Comparison of ENCODE assay signal across 28 cellular contexts in genomic region chr3:44803298-44803697, GRCh38. TPM values are rescaled to one million over a fixed set of nuclear protein-coding genes. Genes with fewer than 3 reads are reported as not detected.
DNase-seq lines count a peak whose midpoint lies in the region; ATAC-seq and TF ChIP-seq lines count a peak whose summit lies in the region.
"Had no signal": no experiment of that assay in that cellular context is flagged by ENCODE, and none has a peak within 500 bp of the region (broad histone marks: within the 10 kb centered on the region; RNA-seq: fewer than 3 reads in every experiment).

No MANE protein-coding gene starts in this region.

- H3K9me3 Mint-ChIP-seq in CD14-positive monocyte = no peaks in the 10 kb centered on the region
- H3K9me3 Mint-ChIP-seq: activated T-cell treated with anti-CD3 and anti-CD28 coated beads, Interleukin-2, amount 50 U/mL, for 72 hours; dendritic cell treated with granulocyte-macrophage colony-stimulating factor and Interleukin-4, amounts not matched to agents 40 ng/mL and 50 ng/mL, for 4 days; endodermal cell; H9; natural killer cell treated with Interleukin-12 subunit alpha and Interleukin-12 subunit beta and Interleukin-15 and Interleukin-18, amount 100 ng/mL, for 72 hours had no signal

- H3K4me1 ChIP-seq in Peyer's patch = no peaks in the 10 kb centered on the region
- H3K4me1 ChIP-seq in aorta (ENCODE audit: control insufficient read depth in 1 of 2, insufficient read depth in 2 of 2, low read length in 2 of 2) = no peaks in the 10 kb centered on the region
- H3K4me1 ChIP-seq: BLaER1 treated with 17β-estradiol and CSF1 and Interleukin-3, amounts not matched to agents 10 nM and 100 nM had no signal

- peaks cover 53 to 90% of the 10 kb centered on the region in 2 donors for H3K36me3 Mint-ChIP-seq in CD14-positive monocyte

- no peaks in the 10 kb centered on the region for H3K9me3 ChIP-seq in Peyer's patch
- no peaks in the 10 kb centered on the region for H3K9me3 ChIP-seq in aorta (ENCODE audit: control insufficient read depth, low read length)
- H3K9me3 ChIP-seq: BLaER1 treated with 17β-estradiol and CSF1 and Interleukin-3, amounts not matched to agents 10 nM and 100 nM; mucosa of descending colon had no signal

- DNase-seq in CD14-positive monocyte (ENCODE audit: low spot score) = no peak
- DNase-seq in Peyer's patch = no peak
- no peak for DNase-seq in mucosa of gallbladder (ENCODE audit: low spot score)
- no peak for DNase-seq in aorta
- DNase-seq: activated CD4-positive, alpha-beta T cell treated with anti-CD3 and anti-CD28 coated beads, Interleukin-2, amount 50 U/mL, for 48 hours; activated naive CD4-positive, alpha-beta T cell; activated T-cell treated with anti-CD3 and anti-CD28 coated beads, Interleukin-2, amount 50 U/mL, for 72 hours; central memory CD4-positive, alpha-beta T cell; DMS53; endodermal cell; H9; left colon; mucosa of descending colon; NCI-H146; NCI-H446; NCI-H748 treated with DMSO at 0.1 percent for 48 hours; SHP77; stimulated activated CD4-positive, alpha-beta T cell treated with anti-CD3 and anti-CD28 coated beads, Interleukin-4, amount 100 ng/mL, for 24 hours; T-helper 2 cell; trophoblast cell had no signal

- no peak for TF ChIP-seq POLR2A in Peyer's patch (IDR thresholded peaks at IDR 0.05)

- peaks cover 0 to 3% (median 0%) of the 10 kb centered on the region in 3 donors for H3K27me3 Mint-ChIP-seq in CD14-positive monocyte (ENCODE audit: low read depth in 3 of 3)
- H3K27me3 Mint-ChIP-seq: dendritic cell treated with granulocyte-macrophage colony-stimulating factor and Interleukin-4, amounts not matched to agents 40 ng/mL and 50 ng/mL, for 4 days; natural killer cell treated with Interleukin-12 subunit alpha and Interleukin-12 subunit beta and Interleukin-15 and Interleukin-18, amount 100 ng/mL, for 72 hours had no signal

- WGBS in aorta, 2 donors = 89 to 90% methylated on average over 2 of the region's 2 CpGs

- H3K27ac ChIP-seq in Peyer's patch (no peak overlapping the region), aorta (ENCODE audit: low read depth in 1 of 2, low read length in 2 of 2) (no peak overlapping the region)
- H3K27ac ChIP-seq: BLaER1 treated with 17β-estradiol and CSF1 and Interleukin-3, amounts not matched to agents 10 nM and 100 nM had no signal

- no peaks in the 10 kb centered on the region for H3K27me3 ChIP-seq in Peyer's patch
- H3K27me3 ChIP-seq in aorta (ENCODE audit: control insufficient read depth in 1 of 2, insufficient read depth in 2 of 2, low read length in 1 of 2) = no peaks in the 10 kb centered on the region
- H3K27me3 ChIP-seq: BLaER1 treated with 17β-estradiol and CSF1 and Interleukin-3, amounts not matched to agents 10 nM and 100 nM had no signal

- ATAC-seq in GM19324 (IDR thresholded peaks at IDR 0.05; ENCODE audit: low FRiP score, unreplicated experiment) (peak; percentile 55), HG02759 (IDR thresholded peaks at IDR 0.05; ENCODE audit: unreplicated experiment) (peak; percentile 67), HG03135 (IDR thresholded peaks at IDR 0.05; ENCODE audit: unreplicated experiment) (peak; percentile 94), aorta (ENCODE audit: low FRiP score) (no peak)
- ATAC-seq: activated CD4-positive, CD25-positive, alpha-beta regulatory T cell treated with anti-CD3 and anti-CD28 coated beads, Interleukin-2, amount 50 U/mL, for 24 hours; activated T-cell treated with anti-CD3 and anti-CD28 coated beads, Interleukin-2, amount 50 U/mL, for 72 hours; left colon; mucosa of descending colon; natural killer cell treated with Interleukin-12 subunit alpha and Interleukin-12 subunit beta and Interleukin-15 and Interleukin-18, amount 100 ng/mL, for 72 hours; Panc1 had no signal

- H3K36me3 ChIP-seq in Peyer's patch (no peaks in the 10 kb centered on the region), aorta (ENCODE audit: control insufficient read depth in 1 of 2, insufficient read depth in 2 of 2, low read length in 1 of 2) (no peaks in the 10 kb centered on the region)

- no peak for TF ChIP-seq CTCF in CD14-positive monocyte (IDR thresholded peaks at IDR 0.05)
- no peak for TF ChIP-seq CTCF in Peyer's patch (IDR thresholded peaks at IDR 0.05)

- no peak overlapping the region for H3K27ac Mint-ChIP-seq in CD14-positive monocyte
- H3K27ac Mint-ChIP-seq: activated T-cell treated with anti-CD3 and anti-CD28 coated beads, Interleukin-2, amount 50 U/mL, for 72 hours; dendritic cell treated with granulocyte-macrophage colony-stimulating factor and Interleukin-4, amounts not matched to agents 40 ng/mL and 50 ng/mL, for 4 days; endodermal cell; H9; natural killer cell treated with Interleukin-12 subunit alpha and Interleukin-12 subunit beta and Interleukin-15 and Interleukin-18, amount 100 ng/mL, for 72 hours had no signal

- intact Hi-C loops in CD14-positive monocyte (cut with micrococcal nuclease) = no loop called here
- intact Hi-C loops in aorta (cut with DNase I) = no loop called here

- no peak overlapping the region for H3K4me3 Mint-ChIP-seq in CD14-positive monocyte
- H3K4me3 Mint-ChIP-seq: activated T-cell treated with anti-CD3 and anti-CD28 coated beads, Interleukin-2, amount 50 U/mL, for 72 hours; dendritic cell treated with granulocyte-macrophage colony-stimulating factor and Interleukin-4, amounts not matched to agents 40 ng/mL and 50 ng/mL, for 4 days; endodermal cell; H9; natural killer cell treated with Interleukin-12 subunit alpha and Interleukin-12 subunit beta and Interleukin-15 and Interleukin-18, amount 100 ng/mL, for 72 hours had no signal

- H3K4me1 Mint-ChIP-seq in CD14-positive monocyte = peaks cover 6% of the 10 kb centered on the region
- H3K4me1 Mint-ChIP-seq: endodermal cell, H9 had no signal

- H3K4me3 ChIP-seq in Peyer's patch = no peak overlapping the region
- no peak overlapping the region for H3K4me3 ChIP-seq in aorta (ENCODE audit: low read length in 2 of 2)
- H3K4me3 ChIP-seq: BLaER1 treated with 17β-estradiol and CSF1 and Interleukin-3, amounts not matched to agents 10 nM and 100 nM; mucosa of descending colon had no signal

RNA-seq across cellular contexts. Expression of gene KIF15, which starts 41.7 kb away (rescaled TPM):
- polyA plus RNA-seq in CD14-positive monocyte (under 1 TPM in 1 of 2 donors, not detected in 1; 0.16 TPM), aorta (1 to 10 TPM in 1 of 2 donors, under 1 TPM in 1; 0.92 to 2.1 TPM)
- total RNA-seq in Peyer's patch (10 to 100 TPM in 1 of 4 donors, 1 to 10 TPM in 2, under 1 TPM in 1; 0.85 to 32.2 (median 2.6) TPM), mucosa of gallbladder (1.7 TPM), aorta (under 1 TPM; 0.49 to 0.93 TPM)

RNA-seq across cellular contexts. Expression of gene KIAA1143, which starts 41.9 kb away (rescaled TPM):
- polyA plus RNA-seq in CD14-positive monocyte (10 to 100 TPM; 19.1 to 26.4 TPM), aorta (10 to 100 TPM; 10.3 to 12.5 TPM)
- total RNA-seq in Peyer's patch (10 to 100 TPM in 2 of 4 donors, 1 to 10 TPM in 2; 8.9 to 21.5 (median 10.9) TPM), mucosa of gallbladder (25.8 TPM), aorta (10 to 100 TPM; 21.3 to 33.0 TPM)

RNA-seq across cellular contexts. Expression of gene TMEM42, which starts 58.4 kb away (rescaled TPM):
- polyA plus RNA-seq in CD14-positive monocyte = 10 to 100 TPM; 27.5 to 31.2 TPM
- total RNA-seq in Peyer's patch = 10 to 100 TPM in 2 of 4 donors, 1 to 10 TPM in 2; 8.9 to 12.6 (median 10.6) TPM
- total RNA-seq in mucosa of gallbladder = 22.0 TPM
- 10 to 100 TPM in 1 of 2 donors, 1 to 10 TPM in 1; 7.9 to 10.6 TPM for total RNA-seq in aorta
- 10 to 100 TPM; 14.1 to 19.1 TPM for polyA plus RNA-seq in aorta
